In genomic region chr14:80764921-80765507, GRCh38 we compare ENCODE assay signal across 20 cellular contexts.
A peak's percentile ranks its signal among the peaks of the same experiment; 100 is the strongest.
DNase-seq lines count a peak whose midpoint lies in the region; ATAC-seq and TF ChIP-seq lines count a peak whose summit lies in the region.
"Had no signal": no experiment of that assay in that cellular context is flagged by ENCODE, and none has a peak within 500 bp of the region (broad histone marks: within the 10 kb centered on the region; RNA-seq: fewer than 3 reads in every experiment).

No MANE protein-coding gene starts in this region.

- ATAC-seq in gastrocnemius medialis, result no peak
- no peak for ATAC-seq in esophagus mucosa
- ATAC-seq: SK-N-SH treated with all-trans-retinoic acid at 6 μM for 48 hours had no signal

- no peak for TF ChIP-seq CTCF in gastrocnemius medialis (IDR thresholded peaks at IDR 0.05 in 4 of 5, conservative IDR thresholded peaks at IDR 0.05 in 1 of 5)

- in situ Hi-C loops in gastrocnemius medialis (cut with MboI; ENCODE audit: low sequenced_read_pairs in 4 of 4), result no loop called here

- H3K4me3 ChIP-seq in gastrocnemius medialis, result no peak overlapping the region
- H3K4me3 ChIP-seq: BLaER1 had no signal

- no peak for TF ChIP-seq POLR2A in gastrocnemius medialis (IDR thresholded peaks at IDR 0.05)

- peaks cover 0 to 4% of the 10 kb centered on the region in 2 donors for H3K36me3 ChIP-seq in gastrocnemius medialis

- no peak overlapping the region for H3K27ac ChIP-seq in gastrocnemius medialis
- H3K27ac ChIP-seq: BLaER1 had no signal

- no peaks in the 10 kb centered on the region for H3K9me3 ChIP-seq in gastrocnemius medialis
- H3K9me3 ChIP-seq: BLaER1 had no signal

- DNase-seq in NCI-H748 (lab: John Stamatoyannopoulos, UW; ENCODE audit: unreplicated experiment) (peak; percentile 22), NCI-H748 treated with DMSO at 0.1 percent for 48 hours (lab: John Stamatoyannopoulos, UW) (no peak), M059J (ENCODE audit: low read depth) (peak; percentile 40), NCI-H69 (lab: John Stamatoyannopoulos, UW) (peak; percentile 37), gastrocnemius medialis (no peak), HPDE6-E6E7 (ENCODE audit: extremely low spot score) (no peak)
- DNase-seq: 8988T; CD4-positive, CD25-positive, alpha-beta regulatory T cell; DMS153; DND-41; KG1; MM.1S; NCI-H1436; NCI-H187; NCI-H2107; NCI-H446 treated with DMSO at 0.1 percent for 48 hours; NCI-H774 had no signal

- H3K27me3 ChIP-seq in gastrocnemius medialis, result no peaks in the 10 kb centered on the region
- H3K27me3 ChIP-seq: BLaER1 had no signal

- intact Hi-C loops in gastrocnemius medialis (cut with DNase I; ENCODE audit: low total_unique reads), result no loop called here

- H3K4me1 ChIP-seq in gastrocnemius medialis, result no peaks in the 10 kb centered on the region
- H3K4me1 ChIP-seq: BLaER1 had no signal

Comparison
In these comparisons a context has a peak if more than half of its experiments do, and no peak if none do; other contexts are left out.
1. DNase-seq: peak in NCI-H748 (single experiment), M059J (single experiment) and NCI-H69 (single experiment); none in NCI-H748 treated with DMSO at 0.1 percent for 48 hours (single experiment), gastrocnemius medialis (0 of 2) and HPDE6-E6E7 (single experiment).